In the genomic region with DNA sequence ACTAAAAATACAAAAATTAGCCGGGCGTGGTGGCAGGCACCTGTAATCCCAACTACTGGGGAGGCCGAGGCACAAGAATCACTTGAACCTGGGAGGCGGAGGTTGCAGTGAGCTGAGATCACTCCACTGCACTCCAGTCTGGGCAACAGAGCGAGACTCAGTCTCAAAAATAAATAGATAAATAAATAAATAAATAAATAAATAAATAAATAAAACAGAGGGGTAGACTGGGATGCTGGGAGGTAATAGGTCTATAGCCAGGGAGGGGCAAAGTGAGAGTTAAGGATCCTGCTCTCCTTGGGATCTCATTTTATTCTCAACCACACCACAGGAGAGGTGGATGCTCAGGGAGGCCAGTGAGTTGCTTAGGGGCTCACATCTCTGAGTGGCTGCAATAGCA, we compare ENCODE assay signal across 6 cellular contexts. TPM values are rescaled to one million over a fixed set of nuclear protein-coding genes. Genes with fewer than 3 reads are reported as not detected.
"Had no signal": no experiment of that assay in that cellular context is flagged by ENCODE, and none has a peak within 500 bp of the region (broad histone marks: within the 10 kb centered on the region; RNA-seq: fewer than 3 reads in every experiment).

No MANE protein-coding gene starts in this region.

RNA-seq across cellular contexts. Expression of a gene that starts 25.2 kb away (rescaled TPM):
- total RNA-seq: skeletal muscle tissue had no signal
- polyA plus RNA-seq: naive thymus-derived CD4-positive, alpha-beta T cell had no signal

RNA-seq across cellular contexts. Expression of a gene that starts 42.8 kb away (rescaled TPM):
- total RNA-seq: glomerular endothelial cell; liver; naive thymus-derived CD4-positive, alpha-beta T cell; right atrium auricular region; sciatic nerve; skeletal muscle tissue had no signal
- polyA plus RNA-seq: liver; naive thymus-derived CD4-positive, alpha-beta T cell had no signal
